2 cellular contexts compared by ENCODE assay signal in genomic region chr19:36136975-36137686, GRCh38.
A peak's percentile ranks its signal among the peaks of the same experiment; 100 is the strongest.
TF ChIP-seq lines count a peak whose summit lies in the region.

No MANE protein-coding gene starts in this region.

TF ChIP-seq in HepG2, 621 proteins besides CTCF, POLR2A, EP300 and RAD21:
- TF ChIP-seq SYNCRIP (IDR thresholded peaks at IDR 0.05; ENCODE audit: insufficient read depth, low read depth, low read length), result no peak
- TF ChIP-seq NFE2L1 (CRISPR knock-in tag; IDR thresholded peaks at IDR 0.05; ENCODE audit: borderline replicate concordance), result no peak
- no peak for TF ChIP-seq ISL2 (CRISPR knock-in tag; IDR thresholded peaks at IDR 0.05)
- no peak for TF ChIP-seq SUZ12 (IDR thresholded peaks at IDR 0.05; ENCODE audit: low read depth, low read length)
- no peak for TF ChIP-seq ZNF274 (CRISPR knock-in tag; IDR thresholded peaks at IDR 0.05)
- TF ChIP-seq, protein P1, sequence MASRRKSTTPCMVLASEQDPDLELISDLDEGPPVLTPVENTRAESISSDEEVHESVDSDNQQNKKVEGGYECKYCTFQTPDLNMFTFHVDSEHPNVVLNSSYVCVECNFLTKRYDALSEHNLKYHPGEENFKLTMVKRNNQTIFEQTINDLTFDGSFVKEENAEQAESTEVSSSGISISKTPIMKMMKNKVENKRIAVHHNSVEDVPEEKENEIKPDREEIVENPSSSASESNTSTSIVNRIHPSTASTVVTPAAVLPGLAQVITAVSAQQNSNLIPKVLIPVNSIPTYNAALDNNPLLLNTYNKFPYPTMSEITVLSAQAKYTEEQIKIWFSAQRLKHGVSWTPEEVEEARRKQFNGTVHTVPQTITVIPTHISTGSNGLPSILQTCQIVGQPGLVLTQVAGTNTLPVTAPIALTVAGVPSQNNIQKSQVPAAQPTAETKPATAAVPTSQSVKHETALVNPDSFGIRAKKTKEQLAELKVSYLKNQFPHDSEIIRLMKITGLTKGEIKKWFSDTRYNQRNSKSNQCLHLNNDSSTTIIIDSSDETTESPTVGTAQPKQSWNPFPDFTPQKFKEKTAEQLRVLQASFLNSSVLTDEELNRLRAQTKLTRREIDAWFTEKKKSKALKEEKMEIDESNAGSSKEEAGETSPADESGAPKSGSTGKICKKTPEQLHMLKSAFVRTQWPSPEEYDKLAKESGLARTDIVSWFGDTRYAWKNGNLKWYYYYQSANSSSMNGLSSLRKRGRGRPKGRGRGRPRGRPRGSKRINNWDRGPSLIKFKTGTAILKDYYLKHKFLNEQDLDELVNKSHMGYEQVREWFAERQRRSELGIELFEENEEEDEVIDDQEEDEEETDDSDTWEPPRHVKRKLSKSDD (CRISPR knock-in tag; IDR thresholded peaks at IDR 0.05; ENCODE audit: low read depth), result no peak
- TF ChIP-seq ZFX (CRISPR knock-in tag; IDR thresholded peaks at IDR 0.05; ENCODE audit: low read depth), result 0 out of 2 replicates have a peak, but pooled peaks have one; percentile 20
- no peak for TF ChIP-seq SIN3A (IDR thresholded peaks at IDR 0.05; ENCODE audit: borderline replicate concordance, low read depth, low read length)
- TF ChIP-seq ZNF790 (CRISPR knock-in tag; IDR thresholded peaks at IDR 0.05; ENCODE audit: borderline replicate concordance), result no peak
- no peak for TF ChIP-seq ATRX (CRISPR knock-in tag; IDR thresholded peaks at IDR 0.05; ENCODE audit: borderline replicate concordance)
- TF ChIP-seq PRPF4 (IDR thresholded peaks at IDR 0.05; ENCODE audit: low read depth, low read length, poor library complexity, severe bottlenecking), result no peak
- no peak for TF ChIP-seq SATB2 (CRISPR knock-in tag; IDR thresholded peaks at IDR 0.05)
- TF ChIP-seq, protein P2, sequence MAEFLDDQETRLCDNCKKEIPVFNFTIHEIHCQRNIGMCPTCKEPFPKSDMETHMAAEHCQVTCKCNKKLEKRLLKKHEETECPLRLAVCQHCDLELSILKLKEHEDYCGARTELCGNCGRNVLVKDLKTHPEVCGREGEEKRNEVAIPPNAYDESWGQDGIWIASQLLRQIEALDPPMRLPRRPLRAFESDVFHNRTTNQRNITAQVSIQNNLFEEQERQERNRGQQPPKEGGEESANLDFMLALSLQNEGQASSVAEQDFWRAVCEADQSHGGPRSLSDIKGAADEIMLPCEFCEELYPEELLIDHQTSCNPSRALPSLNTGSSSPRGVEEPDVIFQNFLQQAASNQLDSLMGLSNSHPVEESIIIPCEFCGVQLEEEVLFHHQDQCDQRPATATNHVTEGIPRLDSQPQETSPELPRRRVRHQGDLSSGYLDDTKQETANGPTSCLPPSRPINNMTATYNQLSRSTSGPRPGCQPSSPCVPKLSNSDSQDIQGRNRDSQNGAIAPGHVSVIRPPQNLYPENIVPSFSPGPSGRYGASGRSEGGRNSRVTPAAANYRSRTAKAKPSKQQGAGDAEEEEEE (CRISPR knock-in tag; IDR thresholded peaks at IDR 0.05; ENCODE audit: borderline replicate concordance), result no peak
- TF ChIP-seq MEIS1 (CRISPR knock-in tag; IDR thresholded peaks at IDR 0.05; ENCODE audit: borderline replicate concordance), result no peak
- no peak for TF ChIP-seq MED8 (CRISPR knock-in tag; IDR thresholded peaks at IDR 0.05; ENCODE audit: insufficient replicate concordance)
- TF ChIP-seq HNRNPL (IDR thresholded peaks at IDR 0.05; ENCODE audit: low read depth, low read length), result 0 out of 2 replicates have a peak, but pooled peaks have one; percentile 47
- TF ChIP-seq DNMT3B (CRISPR knock-in tag; conservative IDR thresholded peaks at IDR 0.05), result no peak
- TF ChIP-seq FOXK2 (IDR thresholded peaks at IDR 0.05), result no peak
- peak; percentile 93 for TF ChIP-seq ZNF629 (CRISPR knock-in tag; conservative IDR thresholded peaks at IDR 0.05)
- TF ChIP-seq DNMT1 (CRISPR knock-in tag; IDR thresholded peaks at IDR 0.05), result no peak

TF ChIP-seq in HEK293T, 16 proteins besides CTCF, POLR2A, EP300 and RAD21:
- TF ChIP-seq L3MBTL2 (conservative IDR thresholded peaks at IDR 0.05), result no peak
- no peak for TF ChIP-seq SP1 (IDR thresholded peaks at IDR 0.05)
